1 cellular context compared by ENCODE assay signal in genomic region chr19:49064029-49064629, GRCh38.
TF ChIP-seq lines count a peak whose summit lies in the region.

No MANE protein-coding gene starts in this region.

TF ChIP-seq in WTC11, 78 proteins besides CTCF, POLR2A, EP300 and RAD21:
- no peak for TF ChIP-seq EMX1 (CRISPR knock-in tag; IDR thresholded peaks at IDR 0.05)
